In genomic region chr18:5295981-5296705, GRCh38 we compare ENCODE assay signal across 8 cellular contexts.
DNase-seq lines count a peak whose midpoint lies in the region; ATAC-seq and TF ChIP-seq lines count a peak whose summit lies in the region.

No MANE protein-coding gene starts in this region.

- TF ChIP-seq POLR2A in erythroblast (IDR thresholded peaks at IDR 0.05; ENCODE audit: low read length) = peak; percentile 77

- H2AFZ ChIP-seq in OCI-LY1 (ENCODE audit: low read length) = peak overlapping the region; percentile 14; the same call in 1 of the 2 replicates

- H4K20me1 ChIP-seq in OCI-LY1 (ENCODE audit: insufficient read depth, low read length) = no peaks in the 10 kb centered on the region

- H3K9ac ChIP-seq in OCI-LY1 (ENCODE audit: low read length) (peak overlapping the region; percentile 89), mucosa of rectum (ENCODE audit: low read depth in 1 of 2, low read length in 2 of 2) (peak overlapping the region; percentile 73 to 83)

- no peak for TF ChIP-seq CTCF in OCI-LY1 (IDR thresholded peaks at IDR 0.05; ENCODE audit: low read length)

- H3K27me3 ChIP-seq in OCI-LY1 (ENCODE audit: insufficient read depth, low read length) (no peaks in the 10 kb centered on the region), mucosa of rectum (ENCODE audit: control insufficient read depth in 2 of 2, insufficient read depth in 2 of 2, low read length in 2 of 2) (peaks cover 3 to 8% of the 10 kb centered on the region in 2 donors)

- peak overlapping the region; percentile 74 for H3K4me3 ChIP-seq in OCI-LY1 (ENCODE audit: low read depth, low read length, poor library complexity, severe bottlenecking)
- peak overlapping the region; percentile 78 to 79 for H3K4me3 ChIP-seq in mucosa of rectum (ENCODE audit: low read length in 2 of 2)

- H3K4me2 ChIP-seq in OCI-LY1 (ENCODE audit: low read length) = peak overlapping the region; percentile 80

- DNase-seq in DMS 273 (lab: John Stamatoyannopoulos, UW; ENCODE audit: unreplicated experiment) (peak; percentile 99), HuH-7 (ENCODE audit: low spot score) (peak; percentile 92), activated T-cell treated with anti-CD3 and anti-CD28 coated beads for 48 hours (ENCODE audit: low read depth) (peak; percentile 96), erythroblast (lab: John Stamatoyannopoulos, UW) (peak; percentile 98)
- peak; percentile 89 to 91 for DNase-seq in stimulated activated CD8-positive, alpha-beta memory T cell treated with anti-CD3 and anti-CD28 coated beads, Interleukin-4, amount 100 ng/mL, for 4 hours (ENCODE audit: low read depth in 2 of 2, low spot score in 1 of 2)

- H3K27ac ChIP-seq in OCI-LY1 (ENCODE audit: low read depth, low read length, poor library complexity, severe bottlenecking) = peak overlapping the region; percentile 82
- H3K27ac ChIP-seq in mucosa of rectum (ENCODE audit: low read depth in 2 of 2, low read length in 2 of 2) = peak overlapping the region; percentile 97 to 98

- no peaks in the 10 kb centered on the region for H3K9me3 ChIP-seq in OCI-LY1 (ENCODE audit: low read length)
- no peaks in the 10 kb centered on the region for H3K9me3 ChIP-seq in mucosa of rectum (ENCODE audit: control insufficient read depth in 2 of 2, low read length in 2 of 2)

- no peaks in the 10 kb centered on the region for H3K79me2 ChIP-seq in OCI-LY1 (ENCODE audit: insufficient read depth, low read length)

- no peaks in the 10 kb centered on the region for H3K9me2 ChIP-seq in OCI-LY1 (ENCODE audit: low read depth, low read length)

- H3F3A ChIP-seq in OCI-LY1 (ENCODE audit: insufficient read depth, low read length) = no peaks in the 10 kb centered on the region

- peaks cover 21% of the 10 kb centered on the region for H3K36me3 ChIP-seq in OCI-LY1 (ENCODE audit: insufficient read depth, low read length)
- peaks cover 8 to 12% of the 10 kb centered on the region in 2 donors for H3K36me3 ChIP-seq in mucosa of rectum (ENCODE audit: control insufficient read depth in 2 of 2, insufficient read depth in 2 of 2, low read length in 2 of 2)

- H3K4me1 ChIP-seq in OCI-LY1 (ENCODE audit: insufficient read depth, low read length, severe bottlenecking) = peaks cover 24% of the 10 kb centered on the region
- H3K4me1 ChIP-seq in mucosa of rectum (ENCODE audit: control insufficient read depth in 2 of 2, insufficient read depth in 2 of 2, low read length in 2 of 2) = peaks cover 8 to 12% of the 10 kb centered on the region in 2 donors

- ATAC-seq in GM21526 (IDR thresholded peaks at IDR 0.05; ENCODE audit: low FRiP score, unreplicated experiment) = peak; percentile 61

Comparison
In these comparisons a context has a peak if more than half of its experiments do, and no peak if none do; other contexts are left out.
1. Peak in every context shown above with its lines: DNase-seq, ATAC-seq, H3K4me3 ChIP-seq and H3K27ac ChIP-seq.